Comparison of ENCODE assay signal across 2 cellular contexts in the genomic region with DNA sequence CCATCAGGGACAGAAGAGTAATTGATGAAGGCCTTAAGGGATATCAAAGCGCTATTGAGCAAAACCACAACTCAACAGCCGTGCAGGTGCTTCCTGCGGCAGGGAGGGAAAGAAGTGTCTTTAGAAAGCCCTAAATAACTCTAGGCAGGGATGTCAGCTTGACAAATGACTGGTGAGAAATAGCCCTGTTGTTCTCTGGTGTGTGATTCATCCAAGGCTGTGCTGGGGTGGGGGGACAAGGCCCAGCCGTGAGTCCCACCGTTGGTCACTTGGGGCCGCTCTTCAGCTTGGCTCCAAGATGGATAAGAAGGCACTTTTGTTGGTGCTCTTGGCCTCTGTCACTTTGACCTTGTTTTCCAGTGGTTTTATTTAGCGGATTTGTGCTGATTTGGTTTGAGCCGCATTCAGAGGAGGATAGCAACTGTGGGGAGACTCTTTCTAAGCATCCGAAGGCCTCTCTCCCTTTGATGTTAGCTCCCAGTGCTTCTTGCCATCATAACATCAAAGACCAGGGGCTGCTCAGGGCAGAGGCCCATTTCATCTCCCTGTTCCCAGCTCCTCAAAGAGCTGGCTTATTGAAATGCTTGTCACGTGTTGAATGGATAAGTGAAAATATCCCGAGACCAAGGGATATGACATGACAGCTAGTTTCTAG.
TF ChIP-seq lines count a peak whose summit lies in the region.

No MANE protein-coding gene starts in this region.

TF ChIP-seq in HCT116, 20 proteins besides CTCF, POLR2A, EP300 and RAD21:
- TF ChIP-seq SP1 (IDR thresholded peaks at IDR 0.05; ENCODE audit: low read depth) (no peak), SIN3A (IDR thresholded peaks at IDR 0.05; ENCODE audit: low read depth) (no peak), TCF7L2 (IDR thresholded peaks at IDR 0.05; ENCODE audit: borderline replicate concordance, extremely low read depth, insufficient read depth, insufficient read length) (peak; percentile 98), POLR2AphosphoS5 (IDR thresholded peaks at IDR 0.05; ENCODE audit: low read depth, low read length) (peak; percentile 59)
- TF ChIP-seq, protein P1, sequence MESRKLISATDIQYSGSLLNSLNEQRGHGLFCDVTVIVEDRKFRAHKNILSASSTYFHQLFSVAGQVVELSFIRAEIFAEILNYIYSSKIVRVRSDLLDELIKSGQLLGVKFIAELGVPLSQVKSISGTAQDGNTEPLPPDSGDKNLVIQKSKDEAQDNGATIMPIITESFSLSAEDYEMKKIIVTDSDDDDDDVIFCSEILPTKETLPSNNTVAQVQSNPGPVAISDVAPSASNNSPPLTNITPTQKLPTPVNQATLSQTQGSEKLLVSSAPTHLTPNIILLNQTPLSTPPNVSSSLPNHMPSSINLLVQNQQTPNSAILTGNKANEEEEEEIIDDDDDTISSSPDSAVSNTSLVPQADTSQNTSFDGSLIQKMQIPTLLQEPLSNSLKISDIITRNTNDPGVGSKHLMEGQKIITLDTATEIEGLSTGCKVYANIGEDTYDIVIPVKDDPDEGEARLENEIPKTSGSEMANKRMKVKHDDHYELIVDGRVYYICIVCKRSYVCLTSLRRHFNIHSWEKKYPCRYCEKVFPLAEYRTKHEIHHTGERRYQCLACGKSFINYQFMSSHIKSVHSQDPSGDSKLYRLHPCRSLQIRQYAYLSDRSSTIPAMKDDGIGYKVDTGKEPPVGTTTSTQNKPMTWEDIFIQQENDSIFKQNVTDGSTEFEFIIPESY (IDR thresholded peaks at IDR 0.05; ENCODE audit: extremely low read depth, insufficient replicate concordance, low read length), result peak; percentile 64

TF ChIP-seq in H1, 55 proteins besides CTCF, POLR2A, EP300 and RAD21:
- TF ChIP-seq JUND (IDR thresholded peaks at IDR 0.05; ENCODE audit: low read length), result peak; percentile 42; the same call in 1 of the 2 replicates
- TF ChIP-seq, protein P2, sequence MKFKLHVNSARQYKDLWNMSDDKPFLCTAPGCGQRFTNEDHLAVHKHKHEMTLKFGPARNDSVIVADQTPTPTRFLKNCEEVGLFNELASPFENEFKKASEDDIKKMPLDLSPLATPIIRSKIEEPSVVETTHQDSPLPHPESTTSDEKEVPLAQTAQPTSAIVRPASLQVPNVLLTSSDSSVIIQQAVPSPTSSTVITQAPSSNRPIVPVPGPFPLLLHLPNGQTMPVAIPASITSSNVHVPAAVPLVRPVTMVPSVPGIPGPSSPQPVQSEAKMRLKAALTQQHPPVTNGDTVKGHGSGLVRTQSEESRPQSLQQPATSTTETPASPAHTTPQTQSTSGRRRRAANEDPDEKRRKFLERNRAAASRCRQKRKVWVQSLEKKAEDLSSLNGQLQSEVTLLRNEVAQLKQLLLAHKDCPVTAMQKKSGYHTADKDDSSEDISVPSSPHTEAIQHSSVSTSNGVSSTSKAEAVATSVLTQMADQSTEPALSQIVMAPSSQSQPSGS (IDR thresholded peaks at IDR 0.05; ENCODE audit: low read length), result 0 out of 2 replicates have a peak, but pooled peaks have one; percentile 41
- no peak for TF ChIP-seq EZH2 (IDR thresholded peaks at IDR 0.05; ENCODE audit: low read depth, low read length, severe bottlenecking)
